1 cellular context compared by ENCODE assay signal in genomic region chr11:11813288-11813962, GRCh38.
TF ChIP-seq lines count a peak whose summit lies in the region.

No MANE protein-coding gene starts in this region.

TF ChIP-seq in HepG2, 621 proteins besides CTCF, POLR2A, EP300 and RAD21 (continued from another document and continues in another):
- TF ChIP-seq KDM6A (CRISPR knock-in tag; IDR thresholded peaks at IDR 0.05; ENCODE audit: low read depth) (peak; percentile 72), ZBTB42 (CRISPR knock-in tag; IDR thresholded peaks at IDR 0.05) (no peak), ZNF225 (CRISPR knock-in tag; IDR thresholded peaks at IDR 0.05) (no peak), ZNF576 (CRISPR knock-in tag; IDR thresholded peaks at IDR 0.05) (no peak), ZBTB10 (CRISPR knock-in tag; IDR thresholded peaks at IDR 0.05; ENCODE audit: borderline replicate concordance) (no peak), HMG20B (CRISPR knock-in tag; conservative IDR thresholded peaks at IDR 0.05) (no peak), NFIB (CRISPR knock-in tag; IDR thresholded peaks at IDR 0.05; ENCODE audit: borderline replicate concordance) (no peak), NFE2 (CRISPR knock-in tag; IDR thresholded peaks at IDR 0.05) (no peak), ZNF550 (CRISPR knock-in tag; IDR thresholded peaks at IDR 0.05; ENCODE audit: borderline replicate concordance) (no peak), GFI1 (CRISPR knock-in tag; IDR thresholded peaks at IDR 0.05; ENCODE audit: borderline replicate concordance) (no peak), JARID2 (CRISPR knock-in tag; IDR thresholded peaks at IDR 0.05; ENCODE audit: insufficient replicate concordance) (no peak), ERF (CRISPR knock-in tag; IDR thresholded peaks at IDR 0.05) (peak; percentile 41; the same call in 1 of the 2 replicates), LRRFIP1 (CRISPR knock-in tag; conservative IDR thresholded peaks at IDR 0.05) (no peak), DNMT3B (CRISPR knock-in tag; conservative IDR thresholded peaks at IDR 0.05) (no peak), ZNF180 (CRISPR knock-in tag; IDR thresholded peaks at IDR 0.05; ENCODE audit: borderline replicate concordance, low read depth) (no peak), IRF2 (CRISPR knock-in tag; IDR thresholded peaks at IDR 0.05) (peak; percentile 75), HNF4A (CRISPR knock-in tag; IDR thresholded peaks at IDR 0.05) (peak; percentile 98), SMAD3 (CRISPR knock-in tag; IDR thresholded peaks at IDR 0.05) (peak; percentile 51; the same call in 1 of the 2 replicates), RXRA (CRISPR knock-in tag; IDR thresholded peaks at IDR 0.05) (peak; percentile 34; the same call in 1 of the 2 replicates), BRF2 (CRISPR knock-in tag; IDR thresholded peaks at IDR 0.05) (no peak), E2F1 (CRISPR knock-in tag; IDR thresholded peaks at IDR 0.05) (no peak), CAMTA2 (CRISPR knock-in tag; IDR thresholded peaks at IDR 0.05; ENCODE audit: borderline replicate concordance) (no peak), ZNF331 (CRISPR knock-in tag; IDR thresholded peaks at IDR 0.05) (peak; percentile 74), RFX5 (IDR thresholded peaks at IDR 0.05; ENCODE audit: low read depth, low read length) (no peak), PHF20 (CRISPR knock-in tag; IDR thresholded peaks at IDR 0.05) (no peak), SRY (CRISPR knock-in tag; IDR thresholded peaks at IDR 0.05) (no peak), ZNF672 (CRISPR knock-in tag; IDR thresholded peaks at IDR 0.05) (no peak), BATF2 (CRISPR knock-in tag; IDR thresholded peaks at IDR 0.05) (no peak), ATAD3A (CRISPR knock-in tag; IDR thresholded peaks at IDR 0.05) (no peak), ZNF850 (CRISPR knock-in tag; conservative IDR thresholded peaks at IDR 0.05) (no peak), ZNF879 (CRISPR knock-in tag; IDR thresholded peaks at IDR 0.05) (no peak), IRX3 (CRISPR knock-in tag; IDR thresholded peaks at IDR 0.05; ENCODE audit: borderline replicate concordance, low read depth) (no peak), SNAPC5 (CRISPR knock-in tag; IDR thresholded peaks at IDR 0.05; ENCODE audit: borderline replicate concordance) (no peak), BORCS8-MEF2B (CRISPR knock-in tag; IDR thresholded peaks at IDR 0.05) (no peak), FOXA1 (IDR thresholded peaks at IDR 0.05) (no peak), FOXA1 (CRISPR knock-in tag; IDR thresholded peaks at IDR 0.05) (peak; percentile 52; the same call in 1 of the 2 replicates), SMAD1 (CRISPR knock-in tag; IDR thresholded peaks at IDR 0.05; ENCODE audit: borderline replicate concordance, low read depth) (no peak), SMAD9 (CRISPR knock-in tag; IDR thresholded peaks at IDR 0.05) (no peak), KAT8 (CRISPR knock-in tag; IDR thresholded peaks at IDR 0.05) (peak; percentile 64; the same call in 1 of the 2 replicates), ZNF260 (CRISPR knock-in tag; IDR thresholded peaks at IDR 0.05; ENCODE audit: borderline replicate concordance, low read depth) (no peak), MTERF4 (CRISPR knock-in tag; IDR thresholded peaks at IDR 0.05) (no peak), ZNF704 (CRISPR knock-in tag; IDR thresholded peaks at IDR 0.05; ENCODE audit: borderline replicate concordance) (no peak), ZEB1 (IDR thresholded peaks at IDR 0.05; ENCODE audit: insufficient replicate concordance, low read depth) (no peak), NCOA1 (CRISPR knock-in tag; IDR thresholded peaks at IDR 0.05) (no peak), ZNF10 (CRISPR knock-in tag; IDR thresholded peaks at IDR 0.05; ENCODE audit: borderline replicate concordance, low read depth) (no peak), ZNF652 (CRISPR knock-in tag; IDR thresholded peaks at IDR 0.05; ENCODE audit: borderline replicate concordance, low read depth) (no peak), ZNF18 (CRISPR knock-in tag; IDR thresholded peaks at IDR 0.05; ENCODE audit: insufficient replicate concordance) (peak; percentile 86), E2F5 (CRISPR knock-in tag; conservative IDR thresholded peaks at IDR 0.05) (no peak), ZBTB34 (CRISPR knock-in tag; IDR thresholded peaks at IDR 0.05) (no peak), YEATS4 (CRISPR knock-in tag; IDR thresholded peaks at IDR 0.05; ENCODE audit: borderline replicate concordance) (no peak), NR0B2 (CRISPR knock-in tag; IDR thresholded peaks at IDR 0.05) (no peak), TBL1XR1 (IDR thresholded peaks at IDR 0.05; ENCODE audit: borderline replicate concordance, low read length, partially characterized antibody) (no peak), NR1H2 (CRISPR knock-in tag; IDR thresholded peaks at IDR 0.05; ENCODE audit: borderline replicate concordance, low read depth) (no peak), RAD51 (IDR thresholded peaks at IDR 0.05; ENCODE audit: borderline replicate concordance) (no peak), IRF9 (CRISPR knock-in tag; IDR thresholded peaks at IDR 0.05; ENCODE audit: borderline replicate concordance) (no peak)
